Comparison of ENCODE assay signal across 16 cellular contexts in the genomic region with DNA sequence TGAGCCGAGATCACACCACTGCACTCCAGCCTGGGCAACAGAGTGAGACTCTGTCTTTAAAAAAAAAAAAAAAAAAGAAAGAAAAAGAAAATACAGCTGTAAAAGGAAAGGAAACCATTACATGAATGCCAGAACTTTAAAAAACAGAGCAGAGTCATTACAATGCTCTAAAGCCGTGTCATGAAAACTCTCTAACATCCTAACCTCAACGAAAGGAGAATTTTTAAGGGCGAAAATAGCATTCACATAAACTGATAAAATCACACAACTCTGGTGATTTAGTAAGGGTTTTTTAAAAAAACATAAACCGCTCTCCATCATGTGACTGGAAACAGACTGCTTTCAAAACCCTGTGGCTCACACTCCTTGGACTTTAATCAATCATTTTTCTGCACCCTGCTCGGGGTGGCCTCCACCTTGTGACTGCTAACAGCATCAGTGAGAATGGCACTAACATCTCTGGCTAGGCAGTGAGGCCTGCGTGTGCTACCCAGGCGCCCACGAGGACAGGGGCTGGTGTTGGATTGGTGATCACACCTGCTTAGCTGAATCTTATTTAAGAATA. TPM values are rescaled to one million over a fixed set of nuclear protein-coding genes. Genes with fewer than 3 reads are reported as not detected.
A peak's percentile ranks its signal among the peaks of the same experiment; 100 is the strongest.
DNase-seq lines count a peak whose midpoint lies in the region; ATAC-seq and TF ChIP-seq lines count a peak whose summit lies in the region.
"Had no signal": no experiment of that assay in that cellular context is flagged by ENCODE, and none has a peak within 500 bp of the region (broad histone marks: within the 10 kb centered on the region; RNA-seq: fewer than 3 reads in every experiment).

No MANE protein-coding gene starts in this region.

- TF ChIP-seq CTCF in fibroblast of villous mesenchyme (IDR thresholded peaks at IDR 0.05; ENCODE audit: insufficient read depth, low read depth, low read length) (no peak), GM10248 (IDR thresholded peaks at IDR 0.05; ENCODE audit: control extremely low read depth, extremely low read depth, low read depth, missing control alignments) (no peak)

- H3K4me1 Mint-ChIP-seq in activated T-cell treated with anti-CD3 and anti-CD28 coated beads, Interleukin-2, amount 50 U/mL, for 4 hours (ENCODE audit: low read depth) = peaks cover 83% of the 10 kb centered on the region
- peaks cover 65% of the 10 kb centered on the region for H3K4me1 Mint-ChIP-seq in activated CD4-positive, alpha-beta memory T cell treated with anti-CD3 and anti-CD28 coated beads, Interleukin-2, amount 10 ng/mL, durations not matched to agents 7 days and 5 days
- peaks cover 93% of the 10 kb centered on the region for H3K4me1 Mint-ChIP-seq in stimulated activated naive CD8-positive, alpha-beta T cell treated with anti-CD3 and anti-CD28 coated beads, Interleukin-15, Interleukin-2, amounts not matched to agents 100 ng/mL and 50 ng/mL, for 24 hours (ENCODE audit: low read depth)

- H3K9me3 Mint-ChIP-seq in activated T-cell treated with anti-CD3 and anti-CD28 coated beads, Interleukin-2, amount 50 U/mL, for 4 hours = no peaks in the 10 kb centered on the region
- no peaks in the 10 kb centered on the region for H3K9me3 Mint-ChIP-seq in activated CD4-positive, alpha-beta memory T cell treated with anti-CD3 and anti-CD28 coated beads, Interleukin-2, amount 10 ng/mL, durations not matched to agents 7 days and 5 days
- H3K9me3 Mint-ChIP-seq in stimulated activated naive CD8-positive, alpha-beta T cell treated with anti-CD3 and anti-CD28 coated beads, Interleukin-15, Interleukin-2, amounts not matched to agents 100 ng/mL and 50 ng/mL, for 24 hours = no peaks in the 10 kb centered on the region

- H3K27ac Mint-ChIP-seq in activated CD4-positive, alpha-beta memory T cell treated with anti-CD3 and anti-CD28 coated beads, Interleukin-2, amount 10 ng/mL, durations not matched to agents 7 days and 5 days = peak overlapping the region; percentile 63
- H3K27ac Mint-ChIP-seq in stimulated activated naive CD8-positive, alpha-beta T cell treated with anti-CD3 and anti-CD28 coated beads, Interleukin-15, Interleukin-2, amounts not matched to agents 100 ng/mL and 50 ng/mL, for 24 hours = peak overlapping the region; percentile 94

- peaks cover 33% of the 10 kb centered on the region for H3K36me3 Mint-ChIP-seq in activated T-cell treated with anti-CD3 and anti-CD28 coated beads, Interleukin-2, amount 50 U/mL, for 4 hours (ENCODE audit: insufficient read depth)
- peaks cover 40% of the 10 kb centered on the region for H3K36me3 Mint-ChIP-seq in activated CD4-positive, alpha-beta memory T cell treated with anti-CD3 and anti-CD28 coated beads, Interleukin-2, amount 10 ng/mL, durations not matched to agents 7 days and 5 days (ENCODE audit: low read depth)
- peaks cover 30% of the 10 kb centered on the region for H3K36me3 Mint-ChIP-seq in stimulated activated naive CD8-positive, alpha-beta T cell treated with anti-CD3 and anti-CD28 coated beads, Interleukin-15, Interleukin-2, amounts not matched to agents 100 ng/mL and 50 ng/mL, for 24 hours (ENCODE audit: low read depth)

- no peak for DNase-seq in activated T-cell treated with anti-CD3 and anti-CD28 coated beads, Interleukin-2, amount 50 U/mL, for 4 hours
- no peak for DNase-seq in activated T-cell treated with anti-CD3 and anti-CD28 coated beads, Interleukin-2, amount 50 U/mL, for 1 hour
- no peak for DNase-seq in activated CD4-positive, alpha-beta memory T cell treated with anti-CD3 and anti-CD28 coated beads, Interleukin-2, amount 10 ng/mL, durations not matched to agents 7 days and 5 days
- DNase-seq in fibroblast of villous mesenchyme (ENCODE audit: low read depth) = peak; percentile 42
- no peak for DNase-seq in NCI-H187 (lab: John Stamatoyannopoulos, UW)
- no peak for DNase-seq in GM10248 (ENCODE audit: extremely low spot score)
- no peak for DNase-seq in NCI-H1092 treated with DMSO at 0.1 percent for 48 hours (lab: John Stamatoyannopoulos, UW)
- DNase-seq: activated gamma-delta T cell, body of pancreas, cortex of kidney, erythroblast, left lung, NCI-H1417, OCI-M1, stomach had no signal

- no peak overlapping the region for H3K4me3 ChIP-seq in fibroblast of villous mesenchyme (ENCODE audit: low read depth, low read length)
- H3K4me3 ChIP-seq: body of pancreas, left lung, stomach had no signal

- peak overlapping the region; percentile 66 for H3K4me3 Mint-ChIP-seq in activated T-cell treated with anti-CD3 and anti-CD28 coated beads, Interleukin-2, amount 50 U/mL, for 4 hours
- H3K4me3 Mint-ChIP-seq in activated CD4-positive, alpha-beta memory T cell treated with anti-CD3 and anti-CD28 coated beads, Interleukin-2, amount 10 ng/mL, durations not matched to agents 7 days and 5 days = peak overlapping the region; percentile 28
- peak overlapping the region; percentile 71 for H3K4me3 Mint-ChIP-seq in stimulated activated naive CD8-positive, alpha-beta T cell treated with anti-CD3 and anti-CD28 coated beads, Interleukin-15, Interleukin-2, amounts not matched to agents 100 ng/mL and 50 ng/mL, for 24 hours

- no peaks in the 10 kb centered on the region for H3K27me3 Mint-ChIP-seq in activated T-cell treated with anti-CD3 and anti-CD28 coated beads, Interleukin-2, amount 50 U/mL, for 4 hours (ENCODE audit: low read depth)
- H3K27me3 Mint-ChIP-seq in activated CD4-positive, alpha-beta memory T cell treated with anti-CD3 and anti-CD28 coated beads, Interleukin-2, amount 10 ng/mL, durations not matched to agents 7 days and 5 days = no peaks in the 10 kb centered on the region
- no peaks in the 10 kb centered on the region for H3K27me3 Mint-ChIP-seq in stimulated activated naive CD8-positive, alpha-beta T cell treated with anti-CD3 and anti-CD28 coated beads, Interleukin-15, Interleukin-2, amounts not matched to agents 100 ng/mL and 50 ng/mL, for 24 hours

- POLR2A ChIA-PET in activated CD4-positive, alpha-beta memory T cell treated with anti-CD3 and anti-CD28 coated beads, Interleukin-2, amount 10 ng/mL, durations not matched to agents 7 days and 5 days (lab: Charles Lee) = interaction anchor here (1.5 kb wide), 1 partner anchor 92 kb away, joined by 3 read pairs; no protein-coding TSS in a partner anchor
- POLR2A ChIA-PET in GM10248 (lab: Yijun Ruan, JAX) = no interaction called here

- ATAC-seq in activated T-cell treated with anti-CD3 and anti-CD28 coated beads, Interleukin-2, amount 50 U/mL, for 4 hours = peak; percentile 69 to 81
- ATAC-seq: body of pancreas, left lung had no signal

- CTCF ChIA-PET in activated CD4-positive, alpha-beta memory T cell treated with anti-CD3 and anti-CD28 coated beads, Interleukin-2, amount 10 ng/mL, durations not matched to agents 7 days and 5 days (lab: Charles Lee) = interaction anchor here (0.5 to 1.2 kb wide), 4 partner anchors 10 to 28 kb away, joined by 3 to 4 read pairs (median 4); no protein-coding TSS in a partner anchor
- CTCF ChIA-PET in GM10248 (lab: Yijun Ruan, JAX) = interaction anchor here (3.6 to 4.8 kb wide), 2 partner anchors 9 to 28 kb away, joined by 18 to 21 read pairs; no protein-coding TSS in a partner anchor

RNA-seq across cellular contexts. Expression of a gene that starts 12.1 kb away (rescaled TPM):
- 100 to 1,000 TPM; 173 to 222 (median 219) TPM for total RNA-seq in activated T-cell treated with anti-CD3 and anti-CD28 coated beads, Interleukin-2, amount 50 U/mL, for 4 hours
- 100 to 1,000 TPM; 223 to 239 TPM for total RNA-seq in activated CD4-positive, alpha-beta memory T cell treated with anti-CD3 and anti-CD28 coated beads, Interleukin-2, amount 10 ng/mL, durations not matched to agents 7 days and 5 days
- total RNA-seq in fibroblast of villous mesenchyme = 20.7 and 26.1 TPM in 2 replicates
